In genomic region chr13:25790137-25790536, GRCh38 we compare ENCODE assay signal across 2 cellular contexts.
DNase-seq lines count a peak whose midpoint lies in the region; ATAC-seq and TF ChIP-seq lines count a peak whose summit lies in the region.
"Not testable (repeated sequence)": the region's sequence is repeated elsewhere in the genome, so short reads cannot be mapped to it uniquely, and the experiment has no call there.

No MANE protein-coding gene starts in this region.

- H3K9me3 ChIP-seq in mucosa of descending colon: not testable (repeated sequence)

- H3K4me3 ChIP-seq in mucosa of descending colon: not testable (repeated sequence)

- not testable (repeated sequence) for DNase-seq in left colon, mucosa of descending colon

- not testable (repeated sequence) for H3K36me3 ChIP-seq in mucosa of descending colon (ENCODE audit: low read depth)

- intact Hi-C loops in left colon (cut with DNase I, micrococcal nuclease); mucosa of descending colon (cut with DNase I, micrococcal nuclease): not testable (repeated sequence)

- ATAC-seq in left colon (peak; percentile 88), mucosa of descending colon (peak; percentile 76)

- TF ChIP-seq CTCF in mucosa of descending colon (IDR thresholded peaks at IDR 0.05): not testable (repeated sequence)

- not testable (repeated sequence) for H3K4me1 ChIP-seq in mucosa of descending colon (ENCODE audit: low read depth)
